11 cellular contexts compared by ENCODE assay signal in the genomic region with DNA sequence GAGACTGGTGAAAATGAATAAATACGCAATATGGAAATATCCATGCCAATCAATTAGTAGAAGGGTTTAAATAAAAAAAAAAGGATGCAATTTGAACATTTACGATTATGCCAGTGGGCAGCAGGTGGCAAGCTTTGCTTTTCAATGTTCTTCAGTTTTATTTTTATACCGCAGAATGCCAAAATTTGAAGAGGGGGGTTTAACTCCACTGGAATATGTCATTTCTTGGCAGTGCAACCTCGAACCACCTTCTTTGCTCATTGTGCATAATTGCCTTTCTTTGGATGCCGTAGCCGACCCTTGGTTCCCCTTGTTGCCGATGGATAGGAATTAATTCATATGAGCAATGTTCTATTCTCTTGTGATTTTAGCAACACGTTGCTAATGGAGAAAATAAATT.
DNase-seq lines count a peak whose midpoint lies in the region; ATAC-seq, FAIRE-seq and TF ChIP-seq lines count a peak whose summit lies in the region.
"Had no signal": no experiment of that assay in that cellular context is flagged by ENCODE, and none has a peak within 500 bp of the region (broad histone marks: within the 10 kb centered on the region; RNA-seq: fewer than 3 reads in every experiment).

No MANE protein-coding gene starts in this region.

- no peaks in the 10 kb centered on the region for H3K27me3 ChIP-seq in MM.1S (replicated peaks; ENCODE audit: insufficient read depth, low read length)

- H3K4me2 ChIP-seq in MM.1S (ENCODE audit: low read depth, low read length) = no peak overlapping the region

- H3K9me2 ChIP-seq in MM.1S (replicated peaks; ENCODE audit: insufficient read depth, low read length) = no peaks in the 10 kb centered on the region

- H3K79me2 ChIP-seq in MM.1S (ENCODE audit: low read length) = no peaks in the 10 kb centered on the region

- no peak overlapping the region for H3K27ac ChIP-seq in MM.1S (ENCODE audit: low read length)

- H4K20me1 ChIP-seq in MM.1S (ENCODE audit: insufficient read depth, low read length) = no peaks in the 10 kb centered on the region

- peak; percentile 52 for DNase-seq in AG08395 (ENCODE audit: low spot score)
- no peak for DNase-seq in MM.1S
- DNase-seq in cardiac fibroblast (ENCODE audit: low read depth in 2 of 2) = peak; percentile 58 to 75
- DNase-seq in lung microvascular endothelial cell (ENCODE audit: low read depth in 2 of 2) = peak; percentile 39 to 68
- no peak for DNase-seq in RCC 7860 (ENCODE audit: low spot score)
- no peak for DNase-seq in activated CD8-positive, alpha-beta memory T cell treated with anti-CD3 and anti-CD28 coated beads, Interleukin-2, amount 50 U/mL, for 48 hours
- DNase-seq in stimulated activated CD4-positive, alpha-beta T cell treated with anti-CD3 and anti-CD28 coated beads, Interleukin-4, amount 100 ng/mL, for 1 hour = no peak
- DNase-seq: naive thymus-derived CD4-positive, alpha-beta T cell; T1000 had no signal

- TF ChIP-seq CTCF in MM.1S (IDR thresholded peaks at IDR 0.05; ENCODE audit: low read length) = 0 out of 2 replicates have a peak, but pooled peaks have one; percentile 5
- peak; percentile 42 for TF ChIP-seq CTCF in cardiac fibroblast (IDR thresholded peaks at IDR 0.05; ENCODE audit: low read depth, low read length)

- no peaks in the 10 kb centered on the region for H3K36me3 ChIP-seq in MM.1S (replicated peaks; ENCODE audit: insufficient read depth, low read length)

- H3K4me1 ChIP-seq in MM.1S (ENCODE audit: low read length) = no peaks in the 10 kb centered on the region

- H3K9me3 ChIP-seq in MM.1S (replicated peaks; ENCODE audit: insufficient read depth, low read length) = no peaks in the 10 kb centered on the region

- ATAC-seq in GM21381 (IDR thresholded peaks at IDR 0.05; ENCODE audit: unreplicated experiment) = no peak
- ATAC-seq: naive thymus-derived CD4-positive, alpha-beta T cell had no signal

- H3F3A ChIP-seq in MM.1S (ENCODE audit: insufficient read depth, low read length) = no peaks in the 10 kb centered on the region

- no peak overlapping the region for H2AFZ ChIP-seq in MM.1S (ENCODE audit: low read length)

- H3K9ac ChIP-seq in MM.1S (ENCODE audit: low read length) = no peak overlapping the region

- no peak overlapping the region for H3K4me3 ChIP-seq in MM.1S (ENCODE audit: low read length)
- no peak overlapping the region for H3K4me3 ChIP-seq in cardiac fibroblast (replicated peaks in 1 of 2; ENCODE audit: low read depth in 2 of 2, low read length in 2 of 2)

- no peak for FAIRE-seq in RCC 7860 (lab: Jason Lieb, UNC)
- FAIRE-seq: HTR-8/SVneo had no signal

Comparison
In these comparisons a context has a peak if more than half of its experiments do, and no peak if none do; other contexts are left out.
1. DNase-seq: peak in AG08395 (single experiment), cardiac fibroblast (2 of 2) and lung microvascular endothelial cell (2 of 2); none in MM.1S (single experiment), RCC 7860 (single experiment), activated CD8-positive, alpha-beta memory T cell treated with anti-CD3 and anti-CD28 coated beads, Interleukin-2, amount 50 U/mL, for 48 hours (single experiment) and stimulated activated CD4-positive, alpha-beta T cell treated with anti-CD3 and anti-CD28 coated beads, Interleukin-4, amount 100 ng/mL, for 1 hour (single experiment).